In genomic region chr5:81751836-81752643, GRCh38 we compare ENCODE assay signal across 7 cellular contexts. TPM values are rescaled to one million over a fixed set of nuclear protein-coding genes. Genes with fewer than 3 reads are reported as not detected.
DNase-seq lines count a peak whose midpoint lies in the region; ATAC-seq, FAIRE-seq and TF ChIP-seq lines count a peak whose summit lies in the region.

No MANE protein-coding gene starts in this region.

- no peak for TF ChIP-seq CTCF in HepG2 (CRISPR knock-in tag; IDR thresholded peaks at IDR 0.05)

- H3K4me1 ChIP-seq in HepG2 (ENCODE audit: insufficient read depth, low read length): no peaks in the 10 kb centered on the region

- peak overlapping the region; percentile 60 to 75 (median 73); a peak in 5 of 6 replicates for H3K4me3 ChIP-seq in HepG2 (replicated peaks in 1 of 3; ENCODE audit: insufficient read depth in 1 of 3, low read depth in 2 of 3, low read length in 3 of 3)

- in situ Hi-C loops in T47D (cut with HindIII; ENCODE audit: low pct_unique_long_range_greater_than_20kb, low sequenced_read_pairs) (no loop called here), HepG2 (cut with HindIII; ENCODE audit: extremely low pct_ligation_motif_present, low pct_unique_long_range_greater_than_20kb) (loop anchor here (5.0 kb wide), 1 partner anchor 110 kb away; no protein-coding TSS in a partner anchor)

- intact Hi-C loops in HepG2 (cut with micrococcal nuclease; ENCODE audit: unreplicated experiment): loop anchor here (1.0 to 5.0 kb wide), 3 partner anchors 99 to 414 kb away; partner anchors contain the start of gene ATG10

- no peak for TF ChIP-seq POLR2A in HepG2 (IDR thresholded peaks at IDR 0.05; ENCODE audit: insufficient read depth in 1 of 2, low read depth in 2 of 2, low read length in 2 of 2)

- BruUV-seq in HepG2 (replicated peaks; lab: Mats Ljungman, UMichigan): no TSS peak

- H4K20me1 ChIP-seq in HepG2 (ENCODE audit: insufficient read depth, low read length): 0 out of 2 replicates have a peak, but pooled peaks cover 3% of the 10 kb centered on the region

- peak; percentile 9 for ATAC-seq in GM18517 (IDR thresholded peaks at IDR 0.05; ENCODE audit: unreplicated experiment)
- no peak for ATAC-seq in HepG2
- ATAC-seq in activated CD4-positive, CD25-positive, alpha-beta regulatory T cell treated with anti-CD3 and anti-CD28 coated beads, Interleukin-2, amount 50 U/mL, for 24 hours: no peak
- ATAC-seq in HG03571 (IDR thresholded peaks at IDR 0.05; ENCODE audit: unreplicated experiment): no peak

- no peaks in the 10 kb centered on the region for H3K9me3 ChIP-seq in HepG2 (ENCODE audit: low read length)

- FAIRE-seq in HepG2 (lab: Jason Lieb, UNC): no peak

- DNase-seq in NCI-H524 (lab: John Stamatoyannopoulos, UW) (peak; percentile 81 to 93), T47D (ENCODE audit: low read depth in 1 of 2, low spot score in 1 of 2) (peak; percentile 7 to 31), HepG2 (ENCODE audit: low spot score) (no peak), superior temporal gyrus (ENCODE audit: extremely low spot score) (peak; percentile 72)

- no peak overlapping the region for H3K27ac ChIP-seq in HepG2 (ENCODE audit: extremely low read length, insufficient read depth, low read length)

- CTCF ChIA-PET in HepG2 (lab: Yijun Ruan, JAX; ENCODE audit: low intra/inter-chr PET ratio, low total read pairs): interaction anchor here (0.5 kb wide), 1 partner anchor 1721 kb away, joined by 3 read pairs; no protein-coding TSS in a partner anchor

- WGBS in HepG2 (ENCODE audit: low lambda C conversion rate): 48% methylated on average over 24 of the region's 37 CpGs

- H3K79me2 ChIP-seq in HepG2 (ENCODE audit: insufficient read depth, low read length): no peaks in the 10 kb centered on the region

- TF ChIP-seq RAD21 in HepG2 (CRISPR knock-in tag; IDR thresholded peaks at IDR 0.05): no peak

- no peaks in the 10 kb centered on the region for H3K36me3 ChIP-seq in HepG2 (replicated peaks in 1 of 2; ENCODE audit: control insufficient read depth in 1 of 2, insufficient read depth in 2 of 2, low read length in 2 of 2)

- peak overlapping the region; percentile 84 for H3K4me2 ChIP-seq in HepG2 (ENCODE audit: low read depth, low read length)

- peaks cover 0 to 26% of the 10 kb centered on the region in 2 experiments; a peak in 4 of 5 replicates for H3K27me3 ChIP-seq in HepG2 (ENCODE audit: control insufficient read depth in 1 of 2, insufficient read depth in 2 of 2, low read length in 2 of 2)

- no peak for TF ChIP-seq EP300 in HepG2 (IDR thresholded peaks at IDR 0.05; ENCODE audit: low read depth in 2 of 2, low read length in 2 of 2)
- no peak for TF ChIP-seq EP300 in HepG2 (CRISPR knock-in tag; IDR thresholded peaks at IDR 0.05; ENCODE audit: borderline replicate concordance)

- peak overlapping the region; percentile 15; the same call in 1 of the 2 replicates for H3K9ac ChIP-seq in HepG2 (ENCODE audit: insufficient read depth, low read depth, low read length)

- POLR2A ChIA-PET in HepG2 (lab: Yijun Ruan, JAX): interaction anchor here (1.4 kb wide), 1 partner anchor 100 kb away, joined by 12 read pairs; no protein-coding TSS in a partner anchor

- no peak overlapping the region for H2AFZ ChIP-seq in HepG2 (ENCODE audit: low read length)

TF ChIP-seq in HepG2, 621 proteins besides CTCF, POLR2A, EP300 and RAD21:
- TF ChIP-seq ZBTB39 (CRISPR knock-in tag; IDR thresholded peaks at IDR 0.05) (no peak), ZNF292 (CRISPR knock-in tag; IDR thresholded peaks at IDR 0.05; ENCODE audit: borderline replicate concordance, low read depth) (no peak), ZHX1 (CRISPR knock-in tag; IDR thresholded peaks at IDR 0.05; ENCODE audit: low read depth) (0 out of 2 replicates have a peak, but pooled peaks have one; percentile 6), HNF4A (CRISPR knock-in tag; IDR thresholded peaks at IDR 0.05) (no peak), ZNF770 (CRISPR knock-in tag; IDR thresholded peaks at IDR 0.05) (0 out of 2 replicates have a peak, but pooled peaks have one; percentile 24), PAX8 (CRISPR knock-in tag; IDR thresholded peaks at IDR 0.05; ENCODE audit: borderline replicate concordance) (no peak), ZNF263 (CRISPR knock-in tag; IDR thresholded peaks at IDR 0.05) (no peak)
TF ChIP-seq in HepG2: peak in this region for 2.

RNA-seq across cellular contexts. Expression of gene SSBP2, which starts 1.1 kb away (rescaled TPM):
- total RNA-seq in HepG2 (2016; rRNA removed; fragmentation: Illumina TruSeq; extraction: Trizol): not detected in 2 replicates
- total RNA-seq in HepG2 (2016; cell fraction: cytosol; rRNA removed; fragmentation: Illumina TruSeq; extraction: Trizol; ENCODE audit: low read depth): not detected in 2 replicates
- not detected in 2 replicates for total RNA-seq in HepG2 (2016; cell fraction: insoluble cytoplasmic fraction; rRNA removed; fragmentation: Illumina TruSeq; extraction: Trizol)
- 0.19 TPM in 1 of 2 replicates, not detected in the other for total RNA-seq in HepG2 (2016; cell fraction: membrane; rRNA removed; fragmentation: Illumina TruSeq; extraction: Trizol)
- not detected in 2 replicates for total RNA-seq in HepG2 (2016; cell fraction: nucleus; rRNA removed; fragmentation: Illumina TruSeq; extraction: Trizol)
- 0.01 and 0.16 TPM in 2 replicates for polyA plus RNA-seq in HepG2 (2011; rRNA removed)
- 0.05 and 0.09 TPM in 2 replicates for polyA plus RNA-seq in HepG2 (2011; cell fraction: cytosol; rRNA removed)
- 0.59 and 0.85 TPM in 2 replicates for polyA plus RNA-seq in HepG2 (2011; cell fraction: nucleus; rRNA removed)
- not detected in 2 replicates for polyA plus RNA-seq in HepG2 (2012)
- polyA plus RNA-seq in HepG2 (2016; cell fraction: cytosol; fragmentation: Illumina TruSeq; extraction: Trizol; ENCODE audit: low read depth): not detected in 2 replicates
- polyA plus RNA-seq in HepG2 (2016; cell fraction: insoluble cytoplasmic fraction; fragmentation: Illumina TruSeq; extraction: Trizol; ENCODE audit: low read depth): not detected in 2 replicates
- not detected in 2 replicates for polyA plus RNA-seq in HepG2 (2016; cell fraction: membrane; fragmentation: Illumina TruSeq; extraction: Trizol; ENCODE audit: low read depth)
- polyA plus RNA-seq in HepG2 (2016; cell fraction: nucleus; fragmentation: Illumina TruSeq; extraction: Trizol; ENCODE audit: insufficient read depth, low read depth): not detected in 2 replicates
- 7.6 TPM in 1 of 2 replicates, not detected in the other for polyA minus RNA-seq in HepG2 (2011; rRNA and poly(A)+ RNA removed; ENCODE audit: low replicate concordance)
- polyA minus RNA-seq in HepG2 (2011; cell fraction: cytosol; rRNA and poly(A)+ RNA removed): not detected in 2 replicates
- 0.52 and 0.99 TPM in 2 replicates for polyA minus RNA-seq in HepG2 (2011; cell fraction: nucleus; rRNA and poly(A)+ RNA removed)
